1 cellular context compared by ENCODE assay signal in the genomic region with DNA sequence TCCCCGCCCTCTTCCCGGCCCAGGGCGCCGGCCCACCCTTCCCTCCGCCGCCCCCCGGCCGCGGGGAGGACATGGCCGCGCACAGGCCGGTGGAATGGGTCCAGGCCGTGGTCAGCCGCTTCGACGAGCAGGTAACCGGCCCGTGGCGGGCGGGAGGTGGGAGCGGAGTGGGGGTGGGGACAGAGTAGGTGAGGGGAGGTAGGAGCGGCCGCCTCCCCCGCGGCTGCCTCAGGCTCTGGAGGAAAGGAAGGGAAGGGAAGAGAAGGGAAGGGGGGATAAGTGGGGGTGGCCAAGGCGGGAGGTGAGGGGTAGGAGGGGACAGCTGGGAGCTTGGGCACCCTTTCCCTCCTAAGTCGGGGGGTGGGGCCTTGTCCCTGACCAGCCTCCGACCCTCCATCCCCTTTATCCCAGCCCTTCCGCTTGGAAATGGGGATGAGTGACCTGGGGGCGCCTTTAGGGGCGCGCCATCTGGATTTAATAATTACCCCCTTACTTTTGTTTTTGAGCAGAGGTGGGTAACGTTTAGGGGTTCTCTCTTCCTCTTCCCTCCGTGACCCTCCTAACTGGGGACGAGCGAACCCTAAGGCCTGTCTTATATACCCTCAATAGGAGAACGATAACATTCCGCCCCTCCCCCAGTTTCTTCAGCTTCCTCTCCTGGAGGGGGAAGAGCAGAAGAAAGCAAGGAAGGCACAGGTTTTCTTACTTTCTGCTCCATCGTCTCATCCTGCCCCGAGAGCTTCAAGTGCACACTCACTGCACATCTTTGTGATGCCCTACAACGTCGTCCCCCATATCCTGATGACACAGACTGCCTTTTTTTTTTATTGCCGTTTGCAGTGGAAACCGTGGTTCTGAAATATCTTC.
TF ChIP-seq lines count a peak whose summit lies in the region.

No MANE protein-coding gene starts in this region.

TF ChIP-seq in K562, 482 proteins besides CTCF, POLR2A, EP300 and RAD21 (continued from another document and continues in another):
- TF ChIP-seq SMAD1 (IDR thresholded peaks at IDR 0.05; ENCODE audit: low read depth, low read length, partially characterized antibody) (no peak), ZNF830 (CRISPR knock-in tag; IDR thresholded peaks at IDR 0.05) (no peak), HDAC1 (IDR thresholded peaks at IDR 0.05) (peak in 1 of 2 experiments; percentile 58; a peak in 2 of 4 replicates), SMAD2 (IDR thresholded peaks at IDR 0.05; ENCODE audit: low read depth, low read length) (no peak), RBM34 (IDR thresholded peaks at IDR 0.05; ENCODE audit: borderline replicate concordance, insufficient read depth, low read length) (no peak), SAP30 (IDR thresholded peaks at IDR 0.05; ENCODE audit: borderline replicate concordance, insufficient read depth, low read depth, low read length, poor library complexity, severe bottlenecking) (no peak), HEY1 (CRISPR knock-in tag; IDR thresholded peaks at IDR 0.05; ENCODE audit: borderline replicate concordance) (no peak), KDM4B (IDR thresholded peaks at IDR 0.05; ENCODE audit: borderline replicate concordance in 2 of 2, low read depth in 1 of 2) (no peak), WHSC1 (IDR thresholded peaks at IDR 0.05; ENCODE audit: low read length) (no peak), AFF1 (IDR thresholded peaks at IDR 0.05; ENCODE audit: low read depth in 1 of 2, partially characterized antibody in 2 of 2) (no peak), CTCFL (IDR thresholded peaks at IDR 0.05; ENCODE audit: borderline replicate concordance, insufficient read depth, low read depth, low read length, poor library complexity, severe bottlenecking) (no peak), MNT (conservative IDR thresholded peaks at IDR 0.05) (0 out of 4 replicates have a peak, but pooled peaks of 1 of the 2 experiments have one; percentile 23), THRB (CRISPR knock-in tag; conservative IDR thresholded peaks at IDR 0.05) (no peak), HDAC3 (IDR thresholded peaks at IDR 0.05; ENCODE audit: borderline replicate concordance, partially characterized antibody) (no peak), HCFC1 (IDR thresholded peaks at IDR 0.05; ENCODE audit: low read depth, low read length) (no peak), TCFL5 (CRISPR knock-in tag; conservative IDR thresholded peaks at IDR 0.05) (no peak), U2AF1 (optimal IDR thresholded peaks at IDR 0.05; ENCODE audit: low read depth, low read length) (no peak), XRCC5 (IDR thresholded peaks at IDR 0.05; ENCODE audit: low read depth, low read length) (no peak), MXI1 (IDR thresholded peaks at IDR 0.05; ENCODE audit: low read depth, low read length) (no peak), FOS (IDR thresholded peaks at IDR 0.05; ENCODE audit: extremely low read depth, insufficient read length) (no peak), NFATC3 (IDR thresholded peaks at IDR 0.05) (no peak), MLLT1 (IDR thresholded peaks at IDR 0.05) (peak in 1 of 2 experiments; percentile 41; a peak in 1 of 4 replicates), POLR2AphosphoS5 (IDR thresholded peaks at IDR 0.05; ENCODE audit: control insufficient read depth, insufficient read depth, low read depth, low read length) (no peak), BRF1 (IDR thresholded peaks at IDR 0.05; ENCODE audit: borderline replicate concordance, extremely low read depth, insufficient read length) (no peak), ZNF239 (CRISPR knock-in tag; IDR thresholded peaks at IDR 0.05) (no peak), EHMT2 (IDR thresholded peaks at IDR 0.05) (no peak), ELK1 (CRISPR knock-in tag; IDR thresholded peaks at IDR 0.05) (no peak), MTA3 (IDR thresholded peaks at IDR 0.05; ENCODE audit: borderline replicate concordance) (peak; percentile 32; the same call in 1 of the 2 replicates), CBX5 (IDR thresholded peaks at IDR 0.05; ENCODE audit: borderline replicate concordance, low read depth) (no peak), RB1 (IDR thresholded peaks at IDR 0.05; ENCODE audit: low read depth) (no peak), HES1 (IDR thresholded peaks at IDR 0.05; ENCODE audit: low read depth) (no peak), KLF16 (IDR thresholded peaks at IDR 0.05) (no peak), PBX2 (CRISPR knock-in tag; IDR thresholded peaks at IDR 0.05; ENCODE audit: low read depth) (no peak), PBX2 (tag; conservative IDR thresholded peaks at IDR 0.05; ENCODE audit: low read depth) (no peak), SRF (CRISPR knock-in tag; IDR thresholded peaks at IDR 0.05) (no peak), SMAD3 (CRISPR knock-in tag; conservative IDR thresholded peaks at IDR 0.05) (no peak), SP1 (CRISPR knock-in tag; IDR thresholded peaks at IDR 0.05) (0 out of 2 replicates have a peak, but pooled peaks have one; percentile 18), PTTG1 (tag; IDR thresholded peaks at IDR 0.05; ENCODE audit: low read depth) (no peak), MYC (IDR thresholded peaks at IDR 0.05; ENCODE audit: low read depth, low read length) (peak; percentile 25; the same call in 1 of the 2 replicates), MYC (CRISPR knock-in tag; IDR thresholded peaks at IDR 0.05; ENCODE audit: borderline replicate concordance, low read depth) (no peak), VEZF1 (CRISPR knock-in tag; IDR thresholded peaks at IDR 0.05) (peak; percentile 83), SIN3B (IDR thresholded peaks at IDR 0.05; ENCODE audit: low read depth) (no peak), POLR2H (tag; IDR thresholded peaks at IDR 0.05; ENCODE audit: low read depth) (no peak), ZNF3 (CRISPR knock-in tag; IDR thresholded peaks at IDR 0.05) (no peak), TBP (optimal IDR thresholded peaks at IDR 0.05; ENCODE audit: low read depth, low read length) (peak; percentile 47)
